In genomic region chr5:1074816-1075554, GRCh38 we compare ENCODE assay signal across 30 cellular contexts.
"Had no signal": no experiment of that assay in that cellular context is flagged by ENCODE, and none has a peak within 500 bp of the region (broad histone marks: within the 10 kb centered on the region; RNA-seq: fewer than 3 reads in every experiment).

No MANE protein-coding gene starts in this region.

- H3K4me3 ChIP-seq: skin epidermis, suprapubic skin, transverse colon, uterus had no signal

- H3K9me3 ChIP-seq: suprapubic skin, transverse colon, uterus had no signal

- H3K27ac ChIP-seq: suprapubic skin, transverse colon, uterus, VCaP had no signal

- H3K36me3 ChIP-seq: uterus had no signal

- DNase-seq: activated CD4-positive, alpha-beta T cell treated with anti-CD3 and anti-CD28 coated beads for 48 hours; activated CD4-positive, alpha-beta T cell treated with anti-CD3 and anti-CD28 coated beads, Interleukin-2, amount 50 U/mL, for 48 hours; activated CD8-positive, alpha-beta memory T cell treated with anti-CD3 and anti-CD28 coated beads for 24 hours; activated effector memory CD4-positive, alpha-beta T cell treated with Interleukin-2 at 50 U/mL for 16 hours; activated naive CD4-positive, alpha-beta T cell treated with anti-CD3 and anti-CD28 coated beads for 36 hours; amniotic stem cell; caudate nucleus; cortex of kidney; foreskin fibroblast; head of caudate nucleus; hippocampal formation; left colon; midbrain; naive thymus-derived CD8-positive, alpha-beta T cell; occipital lobe; posterior cingulate gyrus; stimulated activated CD4-positive, alpha-beta T cell treated with anti-CD3 and anti-CD28 coated beads, Interleukin-12 subunit alpha, Interleukin-12 subunit beta, amount 100 ng/mL, for 4 hours; stimulated activated CD4-positive, alpha-beta T cell treated with anti-CD3 and anti-CD28 coated beads, Interleukin-4, amount 100 ng/mL, for 1 hour; T-helper 1 cell; T-helper 9 cell; transverse colon; uterus had no signal

- H3K4me3 Mint-ChIP-seq: activated naive CD4-positive, alpha-beta T cell treated with anti-CD3 and anti-CD28 coated beads for 36 hours; naive thymus-derived CD8-positive, alpha-beta T cell; neural crest cell had no signal

- H3K27me3 Mint-ChIP-seq: naive thymus-derived CD8-positive, alpha-beta T cell had no signal

- H3K27ac Mint-ChIP-seq: naive thymus-derived CD8-positive, alpha-beta T cell had no signal

- H3K4me1 Mint-ChIP-seq: neural crest cell had no signal

- H3K9me3 Mint-ChIP-seq: activated naive CD4-positive, alpha-beta T cell treated with anti-CD3 and anti-CD28 coated beads for 36 hours; naive thymus-derived CD8-positive, alpha-beta T cell; neural crest cell had no signal

- H3K27me3 ChIP-seq: suprapubic skin, transverse colon, uterus had no signal

- ATAC-seq: activated CD4-positive, CD25-positive, alpha-beta regulatory T cell treated with anti-CD3 and anti-CD28 coated beads, Interleukin-2, amount 50 U/mL, for 24 hours; esophagus mucosa; naive thymus-derived CD8-positive, alpha-beta T cell had no signal

- H3K4me1 ChIP-seq: suprapubic skin, transverse colon, uterus had no signal

- FAIRE-seq: keratinocyte, TTC549 had no signal
